ENCODE assay signal across 15 cellular contexts in genomic region chr1:156806512-156807440, GRCh38. TPM values are rescaled to one million over a fixed set of nuclear protein-coding genes. Genes with fewer than 3 reads are reported as not detected.
DNase-seq lines count a peak whose midpoint lies in the region; ATAC-seq, FAIRE-seq and TF ChIP-seq lines count a peak whose summit lies in the region.
"Had no signal": no experiment of that assay in that cellular context is flagged by ENCODE, and none has a peak within 500 bp of the region (broad histone marks: within the 10 kb centered on the region; RNA-seq: fewer than 3 reads in every experiment).

No MANE protein-coding gene starts in this region.

- DNase-seq in heart left ventricle = no peak
- no peak for DNase-seq in left ventricle myocardium superior
- peak; percentile 33 for DNase-seq in fibroblast of pulmonary artery (ENCODE audit: low read depth)
- DNase-seq in urothelium cell line (ENCODE audit: low spot score) = no peak
- DNase-seq in NCI-H146 (lab: John Stamatoyannopoulos, UW) = no peak
- no peak for DNase-seq in NCI-H526 (lab: John Stamatoyannopoulos, UW)
- DNase-seq: kidney glomerular epithelial cell; NCI-H1105 treated with DMSO at 0.1 percent for 48 hours; NCI-H748 treated with DMSO at 0.1 percent for 48 hours; stimulated activated CD4-positive, alpha-beta T cell treated with anti-CD3 and anti-CD28 coated beads, Interleukin-4, amount 100 ng/mL, for 24 hours; stimulated activated naive CD4-positive, alpha-beta T cell had no signal

- H3K4me1 Mint-ChIP-seq in T-helper 1 cell treated with Interleukin-12 subunit alpha and Interleukin-12 subunit beta and Interleukin-4 antibody, amounts not matched to agents 30 μg/mL and 1 μg/mL, for 36 hours (ENCODE audit: low read depth) = peaks cover 71% of the 10 kb centered on the region

- intact Hi-C loops in heart left ventricle (cut with DNase I) = loop anchor here in 1 of 10 donors (10.0 kb wide), 1 partner anchor 118 kb away; the partner anchor contains the start of gene LRRC71
- intact Hi-C loops in left ventricle myocardium superior (cut with micrococcal nuclease) = no loop called here

- peaks cover 0 to 5% (median 0%) of the 10 kb centered on the region in 9 donors for H3K36me3 ChIP-seq in heart left ventricle

- H3K27me3 Mint-ChIP-seq in T-helper 1 cell treated with Interleukin-12 subunit alpha and Interleukin-12 subunit beta and Interleukin-4 antibody, amounts not matched to agents 30 μg/mL and 1 μg/mL, for 36 hours (ENCODE audit: low read depth) = no peaks in the 10 kb centered on the region

- no peak for TF ChIP-seq POLR2A in heart left ventricle (IDR thresholded peaks at IDR 0.05)

- H3K4me3 ChIP-seq in heart left ventricle = no peak overlapping the region
- no peak overlapping the region for H3K4me3 ChIP-seq in fibroblast of pulmonary artery (replicated peaks; ENCODE audit: low read depth, low read length)
- H3K4me3 ChIP-seq: GM23248 had no signal

- H3K4me3 Mint-ChIP-seq in T-helper 1 cell treated with Interleukin-12 subunit alpha and Interleukin-12 subunit beta and Interleukin-4 antibody, amounts not matched to agents 30 μg/mL and 1 μg/mL, for 36 hours = peak overlapping the region; percentile 83

- peak overlapping the region in 11 of 12 donors; percentile 5 to 58 (median 34) for H3K27ac ChIP-seq in heart left ventricle
- H3K27ac ChIP-seq: GM23248, VCaP had no signal

- no peaks in the 10 kb centered on the region for H3K9me3 ChIP-seq in heart left ventricle

- 76 to 78% (median 76%) methylated on average over 6 to 7 of the region's 7 CpGs for WGBS in heart left ventricle, 4 donors

- peaks cover 0 to under 1% (median 0%) of the 10 kb centered on the region in 9 donors for H3K27me3 ChIP-seq in heart left ventricle

- TF ChIP-seq CTCF in heart left ventricle (IDR thresholded peaks at IDR 0.05) (no peak), fibroblast of pulmonary artery (IDR thresholded peaks at IDR 0.05; ENCODE audit: low read length, missing control alignments) (no peak)

- H3K27ac Mint-ChIP-seq in T-helper 1 cell treated with Interleukin-12 subunit alpha and Interleukin-12 subunit beta and Interleukin-4 antibody, amounts not matched to agents 30 μg/mL and 1 μg/mL, for 36 hours = peak overlapping the region; percentile 94

- H3K9me3 Mint-ChIP-seq in T-helper 1 cell treated with Interleukin-12 subunit alpha and Interleukin-12 subunit beta and Interleukin-4 antibody, amounts not matched to agents 30 μg/mL and 1 μg/mL, for 36 hours = no peaks in the 10 kb centered on the region

- peak; percentile 9 for FAIRE-seq in urothelium cell line (lab: Jason Lieb, UNC)

- ATAC-seq in heart left ventricle = no peak
- no peak for ATAC-seq in left ventricle myocardium superior

- peaks cover 65% of the 10 kb centered on the region for H3K36me3 Mint-ChIP-seq in T-helper 1 cell treated with Interleukin-12 subunit alpha and Interleukin-12 subunit beta and Interleukin-4 antibody, amounts not matched to agents 30 μg/mL and 1 μg/mL, for 36 hours (ENCODE audit: low read depth)

- H3K4me1 ChIP-seq in heart left ventricle = peaks cover 0 to 42% (median 24%) of the 10 kb centered on the region in 12 donors

RNA-seq across cellular contexts. Expression of gene SH2D2A, which starts 9.9 kb away (rescaled TPM):
- total RNA-seq in heart left ventricle = 1 to 10 TPM in 6 of 9 donors, under 1 TPM in 3; 0.52 to 8.2 (median 1.9) TPM
- polyA plus RNA-seq in heart left ventricle = 1 to 10 TPM in 1 of 2 donors, under 1 TPM in 1; 0.95 to 1.1 TPM
- total RNA-seq in left ventricle myocardium superior = 1.0 TPM
- total RNA-seq: GM23248, myocyte had no signal

RNA-seq across cellular contexts. Expression of gene PRCC, which starts 39.4 kb away (rescaled TPM):
- total RNA-seq in heart left ventricle (10 to 100 TPM; 34.6 to 55.5 (median 39.0) TPM), left ventricle myocardium superior (41.3 TPM)
- 10 to 100 TPM; 39.0 to 49.9 TPM for polyA plus RNA-seq in heart left ventricle

RNA-seq across cellular contexts. Expression of gene INSRR, which starts 52.1 kb away (rescaled TPM):
- total RNA-seq in heart left ventricle (under 1 TPM in 7 of 9 donors, not detected in 2; 0.07 to 0.35 (median 0.11) TPM), left ventricle myocardium superior (0.72 TPM)
- under 1 TPM in 1 of 2 donors, not detected in 1; 0.42 TPM for polyA plus RNA-seq in heart left ventricle
- total RNA-seq: GM23248 had no signal

RNA-seq across cellular contexts. Expression of gene NTRK1, which starts 53.9 kb away (rescaled TPM):
- 1 to 10 TPM in 5 of 9 donors, under 1 TPM in 4; 0.22 to 1.6 (median 1.1) TPM for total RNA-seq in heart left ventricle
- 1 to 10 TPM in 1 of 2 donors, under 1 TPM in 1; 0.30 to 1.4 TPM for polyA plus RNA-seq in heart left ventricle
- 0.69 TPM for total RNA-seq in left ventricle myocardium superior

RNA-seq across cellular contexts. Expression of gene HDGF, which starts 55.3 kb away (rescaled TPM):
- total RNA-seq in heart left ventricle (100 to 1,000 TPM; 137 to 224 (median 147) TPM), left ventricle myocardium superior (185 TPM)
- polyA plus RNA-seq in heart left ventricle = 100 to 1,000 TPM in 1 of 2 donors, 10 to 100 TPM in 1; 87.7 to 240 TPM
